In genomic region chr14:65231286-65231980, GRCh38 we compare ENCODE assay signal across 1 cellular context.
TF ChIP-seq lines count a peak whose summit lies in the region.

No MANE protein-coding gene starts in this region.

TF ChIP-seq in GM12878, 131 proteins besides CTCF, POLR2A, EP300 and RAD21 (continued from another document):
- TF ChIP-seq ATF3 (IDR thresholded peaks at IDR 0.05; ENCODE audit: borderline replicate concordance, extremely low read depth, low read depth, low read length) (no peak), KAT2A (conservative IDR thresholded peaks at IDR 0.05; ENCODE audit: control insufficient read depth, low read depth, low read length) (no peak), HSF1 (IDR thresholded peaks at IDR 0.05; ENCODE audit: low read depth, low read length) (no peak), TAF1 (IDR thresholded peaks at IDR 0.05; ENCODE audit: borderline replicate concordance, low read depth, low read length) (no peak), RELB (IDR thresholded peaks at IDR 0.05; ENCODE audit: low read depth) (no peak), TARDBP (IDR thresholded peaks at IDR 0.05; ENCODE audit: borderline replicate concordance) (no peak), SPI1 (IDR thresholded peaks at IDR 0.05; ENCODE audit: borderline replicate concordance, insufficient read depth, low read depth, low read length) (no peak), ATF2 (IDR thresholded peaks at IDR 0.05; ENCODE audit: low read length) (no peak), NR2F1 (conservative IDR thresholded peaks at IDR 0.05) (no peak), ZNF384 (IDR thresholded peaks at IDR 0.05; ENCODE audit: borderline replicate concordance, low read depth, low read length) (no peak)
